Comparison of ENCODE assay signal across 16 cellular contexts in genomic region chr18:37334494-37335125, GRCh38.
A peak's percentile ranks its signal among the peaks of the same experiment; 100 is the strongest.
DNase-seq lines count a peak whose midpoint lies in the region; ATAC-seq, FAIRE-seq and TF ChIP-seq lines count a peak whose summit lies in the region.
"Had no signal": no experiment of that assay in that cellular context is flagged by ENCODE, and none has a peak within 500 bp of the region (broad histone marks: within the 10 kb centered on the region; RNA-seq: fewer than 3 reads in every experiment).

No MANE protein-coding gene starts in this region.

- H2AFZ ChIP-seq in K562 (ENCODE audit: low read depth, low read length), result no peak overlapping the region

- no peak for TF ChIP-seq EP300 in K562 (IDR thresholded peaks at IDR 0.05; ENCODE audit: low read length)

- H3K36me3 ChIP-seq in K562 (ENCODE audit: control insufficient read depth, insufficient read depth, low read length), result no peaks in the 10 kb centered on the region

- TF ChIP-seq RAD21 in K562 (CRISPR knock-in tag; conservative IDR thresholded peaks at IDR 0.05 in 1 of 2, IDR thresholded peaks at IDR 0.05 in 1 of 2), result no peak

- H3K9ac ChIP-seq in K562 (ENCODE audit: insufficient read depth in 1 of 2, low read depth in 2 of 2, low read length in 2 of 2), result no peak overlapping the region

- intact Hi-C loops in K562 (cut with micrococcal nuclease), result no loop called here

- in situ Hi-C loops in K562 (cut with MboI), result no loop called here

- H3K79me2 ChIP-seq in K562 (ENCODE audit: control insufficient read depth, insufficient read depth, low read length), result no peaks in the 10 kb centered on the region

- peak; percentile 34 for DNase-seq in NCI-H82 (lab: John Stamatoyannopoulos, UW)
- no peak for DNase-seq in NCI-H82 treated with DMSO at 0.1 percent for 48 hours (lab: John Stamatoyannopoulos, UW; ENCODE audit: unreplicated experiment)
- DNase-seq in K562 (ENCODE audit: extremely low read depth in 1 of 4, low spot score in 3 of 4), result no peak
- DNase-seq in iris pigment epithelial cell (ENCODE audit: low read depth), result peak; percentile 50
- no peak for DNase-seq in NCI-H524 treated with DMSO at 0.1 percent for 48 hours (lab: John Stamatoyannopoulos, UW)
- no peak for DNase-seq in activated CD4-positive, alpha-beta T cell treated with anti-CD3 and anti-CD28 coated beads for 1 hour
- DNase-seq in globus pallidus (ENCODE audit: low spot score), result no peak
- DNase-seq in NCI-H1105 (lab: John Stamatoyannopoulos, UW), result no peak
- DNase-seq: activated B cell treated with CpG ODN at 0.5 μM for 24 hours; activated CD8-positive, alpha-beta memory T cell treated with anti-CD3 and anti-CD28 coated beads, Interleukin-2, amount 50 U/mL, for 48 hours; activated naive CD8-positive, alpha-beta T cell treated with anti-CD3 and anti-CD28 coated beads, Interleukin-2, amount 10 ng/mL, durations not matched to agents 7 days and 5 days; left colon; natural killer cell; NCI-H146; small intestine had no signal

- H3K9me3 ChIP-seq in K562 (replicated peaks; ENCODE audit: control insufficient read depth, insufficient read depth, low read depth, low read length), result no peaks in the 10 kb centered on the region

- no peak for TF ChIP-seq CTCF in K562 (IDR thresholded peaks at IDR 0.05 in 2 of 3, conservative IDR thresholded peaks at IDR 0.05 in 1 of 3; ENCODE audit: insufficient read depth in 2 of 3, low read depth in 1 of 3, low read length in 3 of 3)

- no peak for ATAC-seq in K562
- ATAC-seq: left colon, natural killer cell had no signal

- H3K27me3 ChIP-seq in K562 (ENCODE audit: control insufficient read depth in 2 of 2, insufficient read depth in 2 of 2, low read length in 2 of 2), result peaks cover 0 to 25% of the 10 kb centered on the region in 2 experiments; a peak in 1 of 5 replicates

- H3K27ac ChIP-seq in K562 (ENCODE audit: extremely low read depth, low read depth, low read length), result no peak overlapping the region

- BruUV-seq in K562 (replicated peaks; lab: Mats Ljungman, UMichigan), result no TSS peak

- no peak for FAIRE-seq in K562 (lab: Jason Lieb, UNC)
- FAIRE-seq: A204.1, small intestine had no signal

- no peaks in the 10 kb centered on the region for H4K20me1 ChIP-seq in K562 (replicated peaks; ENCODE audit: control insufficient read depth, insufficient read depth, low read length)

- WGBS in K562 (ENCODE audit: insufficient coverage, low coverage, missing lambda C conversion rate), result 0% methylated on average over 12 of the region's 15 CpGs

- H3K4me2 ChIP-seq in K562 (ENCODE audit: insufficient read depth, low read length), result no peak overlapping the region

- no peaks in the 10 kb centered on the region for H3K4me1 ChIP-seq in K562 (replicated peaks in 1 of 2; ENCODE audit: control insufficient read depth in 2 of 2, insufficient read depth in 2 of 2, low read length in 2 of 2)

- CTCF ChIA-PET in K562 (lab: Yijun Ruan, JAX; ENCODE audit: low intra/inter-chr PET ratio), result no interaction called here

- POLR2A ChIA-PET in K562 (lab: Yijun Ruan, JAX), result interaction anchor here (0.6 kb wide), 1 partner anchor 400 kb away, joined by 3 read pairs; no protein-coding TSS in a partner anchor

- no peak for TF ChIP-seq POLR2A in K562 (conservative IDR thresholded peaks at IDR 0.05)

- no peak overlapping the region for H3K4me3 ChIP-seq in K562

- H3K9me1 ChIP-seq in K562 (ENCODE audit: control insufficient read depth, insufficient read depth, low read length), result no peaks in the 10 kb centered on the region

TF ChIP-seq in K562, 482 proteins besides CTCF, POLR2A, EP300 and RAD21:
- TF ChIP-seq ZKSCAN3 (CRISPR knock-in tag; IDR thresholded peaks at IDR 0.05), result no peak
- TF ChIP-seq VEZF1 (CRISPR knock-in tag; IDR thresholded peaks at IDR 0.05), result peak; percentile 31; the same call in 1 of the 2 replicates
TF ChIP-seq in K562: peak in this region for 1.

Comparison
In these comparisons a context has a peak if more than half of its experiments do, and no peak if none do; other contexts are left out.
1. DNase-seq: peak in NCI-H82 (single experiment) and iris pigment epithelial cell (single experiment); none in NCI-H82 treated with DMSO at 0.1 percent for 48 hours (single experiment), K562 (0 of 4), NCI-H524 treated with DMSO at 0.1 percent for 48 hours (single experiment), activated CD4-positive, alpha-beta T cell treated with anti-CD3 and anti-CD28 coated beads for 1 hour (single experiment), globus pallidus (single experiment) and NCI-H1105 (single experiment).